Comparison of ENCODE assay signal across 8 cellular contexts in genomic region chr20:44643596-44644383, GRCh38. TPM values are rescaled to one million over a fixed set of nuclear protein-coding genes. Genes with fewer than 3 reads are reported as not detected.
A peak's percentile ranks its signal among the peaks of the same experiment; 100 is the strongest.
DNase-seq lines count a peak whose midpoint lies in the region; ATAC-seq, FAIRE-seq and TF ChIP-seq lines count a peak whose summit lies in the region.

No MANE protein-coding gene starts in this region.

- no peak for FAIRE-seq in pancreas (lab: Jason Lieb, UNC)

- peak overlapping the region in 2 of 4 donors; percentile 91 for H3K27ac ChIP-seq in pancreas

- peaks cover 0 to 2% of the 10 kb centered on the region in 2 donors for H3K36me3 Mint-ChIP-seq in CD14-positive monocyte
- peaks cover 0 to 3% of the 10 kb centered on the region in 2 donors for H3K36me3 Mint-ChIP-seq in activated T-cell treated with anti-CD3 and anti-CD28 coated beads, Interleukin-2, amount 50 U/mL, for 72 hours (ENCODE audit: insufficient read depth in 2 of 2)

- peaks cover 11 to 18% (median 18%) of the 10 kb centered on the region in 3 donors for H3K4me1 ChIP-seq in pancreas

- H3K4me3 Mint-ChIP-seq in CD14-positive monocyte: peak overlapping the region in 1 of 2 donors; percentile 19
- peak overlapping the region; percentile 72 to 80 for H3K4me3 Mint-ChIP-seq in activated T-cell treated with anti-CD3 and anti-CD28 coated beads, Interleukin-2, amount 50 U/mL, for 72 hours

- no peaks in the 10 kb centered on the region for H3K27me3 ChIP-seq in MG63
- no peaks in the 10 kb centered on the region for H3K27me3 ChIP-seq in pancreas

- DNase-seq in CD14-positive monocyte (ENCODE audit: low spot score): peak; percentile 95
- DNase-seq in MG63: peak; percentile 98
- peak; percentile 35 to 38 for DNase-seq in activated T-cell treated with anti-CD3 and anti-CD28 coated beads, Interleukin-2, amount 50 U/mL, for 72 hours
- DNase-seq in fibroblast of the conjunctiva (ENCODE audit: low read depth): peak; percentile 16
- peak in 5 of 6 donors; percentile 27 to 59 (median 33) for DNase-seq in pancreas
- DNase-seq in putamen (ENCODE audit: low spot score): no peak

- H3K9me3 ChIP-seq in MG63: no peaks in the 10 kb centered on the region
- no peaks in the 10 kb centered on the region for H3K9me3 ChIP-seq in pancreas

- H3K27me3 Mint-ChIP-seq in CD14-positive monocyte (ENCODE audit: low read depth in 3 of 3): peaks cover 1 to 5% (median 4%) of the 10 kb centered on the region in 3 donors
- no peaks in the 10 kb centered on the region for H3K27me3 Mint-ChIP-seq in activated T-cell treated with anti-CD3 and anti-CD28 coated beads, Interleukin-2, amount 50 U/mL, for 72 hours (ENCODE audit: low read depth)

- peaks cover 69% of the 10 kb centered on the region for H3K4me1 Mint-ChIP-seq in CD14-positive monocyte
- peaks cover 76% of the 10 kb centered on the region for H3K4me1 Mint-ChIP-seq in activated T-cell treated with anti-CD3 and anti-CD28 coated beads, Interleukin-2, amount 50 U/mL, for 72 hours (ENCODE audit: low read depth)

- intact Hi-C loops in CD14-positive monocyte (cut with micrococcal nuclease): loop anchor here in 1 of 2 donors (10.0 kb wide), 1 partner anchor 321 kb away; the partner anchor contains the start of genes STK4 and TOMM34
- intact Hi-C loops in pancreas (cut with DNase I): no loop called here

- no peak overlapping the region for H3K4me3 ChIP-seq in MG63
- H3K4me3 ChIP-seq in pancreas: no peak overlapping the region

- peak; percentile 20 to 34 for ATAC-seq in activated T-cell treated with anti-CD3 and anti-CD28 coated beads, Interleukin-2, amount 50 U/mL, for 72 hours (replicated peaks in 1 of 2)
- ATAC-seq in pancreas: peak in 3 of 4 donors; percentile 10 to 48 (median 16)
- no peak for ATAC-seq in GM21423 (IDR thresholded peaks at IDR 0.05; ENCODE audit: unreplicated experiment)
- ATAC-seq in GM21367 (IDR thresholded peaks at IDR 0.05; ENCODE audit: unreplicated experiment): no peak

- 71% methylated on average over 20 of the region's 20 CpGs for WGBS in pancreas, 2 donors

- TF ChIP-seq CTCF in CD14-positive monocyte (IDR thresholded peaks at IDR 0.05): no peak
- TF ChIP-seq CTCF in pancreas (IDR thresholded peaks at IDR 0.05): no peak

- peaks cover 5% of the 10 kb centered on the region for H3K36me3 ChIP-seq in MG63
- H3K36me3 ChIP-seq in pancreas: no peaks in the 10 kb centered on the region

- H3K9me3 Mint-ChIP-seq in CD14-positive monocyte: peaks cover 0 to 8% (median 5%) of the 10 kb centered on the region in 7 donors
- no peaks in the 10 kb centered on the region for H3K9me3 Mint-ChIP-seq in activated T-cell treated with anti-CD3 and anti-CD28 coated beads, Interleukin-2, amount 50 U/mL, for 72 hours

- peak overlapping the region; percentile 80 to 94 (median 91) for H3K27ac Mint-ChIP-seq in CD14-positive monocyte
- H3K27ac Mint-ChIP-seq in activated T-cell treated with anti-CD3 and anti-CD28 coated beads, Interleukin-2, amount 50 U/mL, for 72 hours: peak overlapping the region; percentile 67

RNA-seq across cellular contexts. Expression of gene ADA, which starts 7.7 kb away (rescaled TPM):
- polyA plus RNA-seq in CD14-positive monocyte (10 to 100 TPM; 11.1 to 15.6 TPM), pancreas (1 to 10 TPM; 5.1 to 6.0 TPM)
- 28.4 and 41.4 TPM in 2 replicates for total RNA-seq in MG63 (2014; rRNA removed; shearing (Covaris generic); ENCODE audit: low replicate concordance)
- total RNA-seq in activated T-cell treated with anti-CD3 and anti-CD28 coated beads, Interleukin-2, amount 50 U/mL, for 72 hours: 10 to 100 TPM; 26.7 to 43.4 TPM
- total RNA-seq in pancreas: 1 to 10 TPM; 2.9 to 5.9 (median 3.2) TPM

Comparison
In these comparisons a context has a peak if more than half of its experiments do, and no peak if none do; other contexts are left out.
1. ATAC-seq: peak in activated T-cell treated with anti-CD3 and anti-CD28 coated beads, Interleukin-2, amount 50 U/mL, for 72 hours (2 of 2) and pancreas (3 of 4); none in GM21423 (single experiment) and GM21367 (single experiment).